In the genomic region with DNA sequence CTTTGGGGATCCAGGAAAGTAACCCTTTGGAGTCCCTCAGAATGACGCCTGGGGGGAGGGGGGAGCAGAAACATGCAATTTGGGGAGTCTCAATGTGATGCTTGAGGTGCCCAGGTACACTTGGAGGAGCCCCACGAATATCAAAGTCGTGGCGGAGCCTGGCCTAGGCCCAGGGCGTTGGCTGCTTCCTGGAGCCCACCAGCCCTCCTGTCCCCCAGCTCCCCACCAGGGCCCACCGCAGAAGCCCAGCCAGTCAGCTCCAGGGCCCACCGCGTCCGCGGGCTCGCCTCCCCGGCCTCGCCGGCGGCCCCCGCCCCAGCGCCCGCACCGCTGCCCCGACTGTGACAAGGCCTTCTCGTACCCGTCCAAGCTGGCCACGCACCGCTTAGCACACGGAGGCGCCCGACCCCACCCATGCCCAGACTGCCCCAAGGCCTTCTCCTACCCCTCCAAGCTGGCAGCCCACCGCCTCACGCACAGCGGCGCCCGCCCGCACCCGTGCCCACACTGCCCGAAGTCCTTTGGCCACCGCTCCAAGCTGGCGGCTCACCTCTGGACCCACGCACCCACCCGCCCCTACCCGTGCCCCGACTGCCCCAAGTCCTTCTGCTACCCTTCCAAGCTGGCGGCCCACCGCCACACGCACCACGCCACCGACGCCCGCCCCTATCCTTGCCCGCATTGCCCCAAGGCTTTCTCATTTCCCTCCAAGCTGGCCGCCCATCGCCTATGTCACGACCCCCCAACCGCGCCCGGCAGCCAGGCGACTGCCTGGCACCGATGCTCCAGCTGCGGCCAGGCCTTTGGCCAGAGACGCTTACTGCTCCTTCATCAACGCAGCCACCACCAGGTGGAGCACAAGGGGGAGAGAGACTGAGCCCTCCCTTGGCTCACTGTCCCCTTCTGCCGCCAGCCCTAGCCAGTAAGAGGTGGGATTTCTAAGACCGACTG, we compare ENCODE assay signal across 8 cellular contexts. TPM values are rescaled to one million over a fixed set of nuclear protein-coding genes. Genes with fewer than 3 reads are reported as not detected.
DNase-seq lines count a peak whose midpoint lies in the region; ATAC-seq, FAIRE-seq and TF ChIP-seq lines count a peak whose summit lies in the region.

No MANE protein-coding gene starts in this region.

- H3K4me1 ChIP-seq in astrocyte (ENCODE audit: insufficient read depth, low read length): peaks cover 16% of the 10 kb centered on the region
- peaks cover 7% of the 10 kb centered on the region for H3K4me1 ChIP-seq in hepatocyte (ENCODE audit: insufficient read depth)

- H2AFZ ChIP-seq in astrocyte (ENCODE audit: low read depth, low read length) (no peak overlapping the region), hepatocyte (no peak overlapping the region)

- peaks cover 1% of the 10 kb centered on the region for H3K4me1 Mint-ChIP-seq in astrocyte (ENCODE audit: low read depth, unreplicated experiment)

- H3K9ac ChIP-seq in astrocyte (ENCODE audit: low read length): no peak overlapping the region

- H3K9me3 Mint-ChIP-seq in astrocyte (ENCODE audit: unreplicated experiment): peaks cover 3% of the 10 kb centered on the region

- no peak overlapping the region for H3K27ac ChIP-seq in astrocyte (ENCODE audit: low read depth, low read length)
- H3K27ac ChIP-seq in hepatocyte: peak overlapping the region; percentile 32

- ATAC-seq in HG02884 (IDR thresholded peaks at IDR 0.05; ENCODE audit: unreplicated experiment): no peak

- H3K79me2 ChIP-seq in astrocyte (ENCODE audit: insufficient read depth, low read length) (no peaks in the 10 kb centered on the region), hepatocyte (no peaks in the 10 kb centered on the region)

- H3K9me2 ChIP-seq in hepatocyte (replicated peaks; ENCODE audit: insufficient read depth): no peaks in the 10 kb centered on the region

- H3K4me3 Mint-ChIP-seq in astrocyte (ENCODE audit: unreplicated experiment): no peak overlapping the region

- H3K36me3 Mint-ChIP-seq in astrocyte (ENCODE audit: low read depth, unreplicated experiment): peaks cover 16% of the 10 kb centered on the region

- no peaks in the 10 kb centered on the region for H3K27me3 ChIP-seq in GM06990 (replicated peaks; ENCODE audit: control insufficient read depth, insufficient read depth, low read length)
- no peaks in the 10 kb centered on the region for H3K27me3 ChIP-seq in astrocyte (ENCODE audit: insufficient read depth, low read length)
- H3K27me3 ChIP-seq in hepatocyte: no peaks in the 10 kb centered on the region

- H4K20me1 ChIP-seq in astrocyte (ENCODE audit: insufficient read depth, low read length) (no peaks in the 10 kb centered on the region), hepatocyte (ENCODE audit: insufficient read depth, poor library complexity, severe bottlenecking) (no peaks in the 10 kb centered on the region)

- DNase-seq in GM06990 (ENCODE audit: extremely low read depth, insufficient read length) (peak; percentile 23), NCI-H69 (lab: John Stamatoyannopoulos, UW) (peak; percentile 50), astrocyte (ENCODE audit: low read depth) (no peak), hepatocyte (ENCODE audit: low spot score) (peak; percentile 75), retina (peak; percentile 83), NCI-H2081 treated with DMSO at 0.1 percent for 48 hours (lab: John Stamatoyannopoulos, UW) (no peak)
- DNase-seq in effector CD4-positive, alpha-beta T cell: no peak

- H3K4me2 ChIP-seq in astrocyte (ENCODE audit: low read length): peak overlapping the region; percentile 89
- peak overlapping the region; percentile 69 for H3K4me2 ChIP-seq in hepatocyte

- WGBS in hepatocyte (ENCODE audit: low lambda C conversion rate, missing lambda C conversion rate): 78% methylated on average over 33 of the region's 62 CpGs

- H3K9me3 ChIP-seq in astrocyte (ENCODE audit: insufficient read depth, low read depth, low read length) (no peaks in the 10 kb centered on the region), hepatocyte (ENCODE audit: low read depth) (no peaks in the 10 kb centered on the region)

- no peaks in the 10 kb centered on the region for H3K27me3 Mint-ChIP-seq in astrocyte (ENCODE audit: low read depth, unreplicated experiment)

- H3K27ac Mint-ChIP-seq in astrocyte (ENCODE audit: unreplicated experiment): peak overlapping the region; percentile 8

- peak; percentile 56 for TF ChIP-seq CTCF in GM06990 (IDR thresholded peaks at IDR 0.05; ENCODE audit: insufficient read depth, low read length, poor library complexity, severe bottlenecking)
- peak; percentile 58 for TF ChIP-seq CTCF in astrocyte (IDR thresholded peaks at IDR 0.05; ENCODE audit: insufficient read depth, low read depth, low read length)
- TF ChIP-seq CTCF in hepatocyte (IDR thresholded peaks at IDR 0.05; ENCODE audit: poor library complexity): peak; percentile 49

- no peak for FAIRE-seq in astrocyte (lab: Jason Lieb, UNC)

- H3K4me3 ChIP-seq in GM06990 (replicated peaks; ENCODE audit: low read depth, low read length): no peak overlapping the region
- H3K4me3 ChIP-seq in astrocyte (ENCODE audit: insufficient read depth, low read depth, low read length): no peak overlapping the region
- H3K4me3 ChIP-seq in hepatocyte: no peak overlapping the region

- H3K36me3 ChIP-seq in GM06990 (ENCODE audit: control insufficient read depth, insufficient read depth, low read length) (peaks cover 2% of the 10 kb centered on the region), astrocyte (ENCODE audit: insufficient read depth, low read length) (peaks cover 9% of the 10 kb centered on the region), hepatocyte (replicated peaks; ENCODE audit: insufficient read depth, low read depth) (peaks cover 4% of the 10 kb centered on the region)

RNA-seq across cellular contexts. Expression of a gene that starts 2.1 kb away (rescaled TPM):
- 1.3 and 1.4 TPM in 2 replicates for total RNA-seq in astrocyte
- 0.84 TPM in 1 of 2 replicates, not detected in the other for total RNA-seq in hepatocyte
- polyA plus RNA-seq in hepatocyte: 3.1 and 6.8 TPM in 2 replicates

RNA-seq across cellular contexts. Expression of a gene that starts 8.1 kb away (rescaled TPM):
- 43.7 and 50.7 TPM in 2 replicates for total RNA-seq in astrocyte
- 42.1 and 49.9 TPM in 2 replicates for total RNA-seq in hepatocyte
- 47.0 and 65.1 TPM in 2 replicates for polyA plus RNA-seq in hepatocyte

RNA-seq across cellular contexts. Expression of a gene that starts 30.5 kb away (rescaled TPM):
- total RNA-seq in astrocyte: 13.4 and 14.0 TPM in 2 replicates
- 22.2 and 24.9 TPM in 2 replicates for total RNA-seq in hepatocyte
- polyA plus RNA-seq in hepatocyte: 23.4 and 29.0 TPM in 2 replicates

RNA-seq across cellular contexts. Expression of a gene that starts 40.2 kb away (rescaled TPM):
- total RNA-seq in astrocyte (14.6 and 14.7 TPM in 2 replicates), hepatocyte (27.8 and 34.3 TPM in 2 replicates)
- 27.3 and 27.8 TPM in 2 replicates for polyA plus RNA-seq in hepatocyte

RNA-seq across cellular contexts. Expression of a gene that starts 40.5 kb away (rescaled TPM):
- 0.30 and 0.96 TPM in 2 replicates for total RNA-seq in astrocyte
- total RNA-seq in hepatocyte: 4.7 and 11.4 TPM in 2 replicates
- polyA plus RNA-seq in hepatocyte: 4.5 and 4.6 TPM in 2 replicates

Comparison
In these comparisons a context has a peak if more than half of its experiments do, and no peak if none do; other contexts are left out.
1. DNase-seq: peak in GM06990 (single experiment), NCI-H69 (single experiment), hepatocyte (single experiment) and retina (single experiment); none in astrocyte (single experiment), NCI-H2081 treated with DMSO at 0.1 percent for 48 hours (single experiment) and effector CD4-positive, alpha-beta T cell (single experiment).
2. Peak in every context shown above with its lines, with median percentiles within 50 percentile points of each other: CTCF ChIP-seq.